ENCODE assay signal across 24 cellular contexts in the genomic region with DNA sequence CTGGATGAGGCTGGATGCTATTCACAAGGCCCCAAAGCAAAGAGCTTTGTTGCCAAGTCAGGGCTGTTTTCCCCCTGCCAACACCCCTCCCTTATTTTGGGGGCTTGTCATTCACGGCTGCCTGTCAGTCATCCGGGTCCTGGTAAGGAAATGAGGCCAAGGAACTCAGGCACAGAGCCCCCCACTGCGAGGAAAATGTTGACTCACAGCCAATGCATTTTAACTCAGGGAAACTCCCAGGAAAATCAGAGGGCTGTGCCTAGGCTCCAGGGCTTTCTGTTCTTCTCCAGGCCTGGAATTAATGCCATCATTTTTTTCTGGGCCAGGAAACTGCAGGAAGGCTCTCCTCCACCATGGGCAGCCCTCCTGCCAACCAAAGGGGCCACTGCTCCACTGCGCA.
"Had no signal": no experiment of that assay in that cellular context is flagged by ENCODE, and none has a peak within 500 bp of the region (broad histone marks: within the 10 kb centered on the region; RNA-seq: fewer than 3 reads in every experiment).

No MANE protein-coding gene starts in this region.

- H3K4me1 ChIP-seq: adrenal gland, ascending aorta, esophagus squamous epithelium, tibial nerve had no signal

- ATAC-seq: left cardiac atrium, left ventricle myocardium superior, right cardiac atrium had no signal

- H3K9me3 ChIP-seq: adrenal gland, ascending aorta, esophagus squamous epithelium, tibial nerve had no signal

- FAIRE-seq: keratinocyte had no signal

- H3K27ac ChIP-seq: ascending aorta, brain microvascular endothelial cell, epithelial cell of prostate, esophagus squamous epithelium, tibial nerve had no signal

- H3K4me3 ChIP-seq: adrenal gland, ascending aorta, esophagus squamous epithelium, tibial nerve had no signal

- DNase-seq: activated CD4-positive, alpha-beta T cell treated with anti-CD3 and anti-CD28 coated beads for 4 hours; activated CD4-positive, alpha-beta T cell treated with anti-CD3 and anti-CD28 coated beads, Interleukin-2, amount 50 U/mL, for 48 hours; activated CD8-positive, alpha-beta memory T cell treated with anti-CD3 and anti-CD28 coated beads for 24 hours; activated effector memory CD4-positive, alpha-beta T cell treated with Interleukin-2 at 50 U/mL for 16 hours; activated naive CD4-positive, alpha-beta T cell treated with Interleukin-2 at 50 U/mL for 16 hours; activated naive CD8-positive, alpha-beta T cell treated with anti-CD3 and anti-CD28 coated beads for 36 hours; adrenal gland; brain microvascular endothelial cell; cortex of kidney; esophagus squamous epithelium; foreskin melanocyte; left cardiac atrium; left ventricle myocardium superior; naive B cell; nephron progenitor cell; occipital lobe; right cardiac atrium; stimulated activated CD4-positive, alpha-beta T cell treated with anti-CD3 and anti-CD28 coated beads, Interleukin-2, amount 100 ng/mL, for 48 hours; stimulated activated naive CD4-positive, alpha-beta T cell treated with Interleukin-2 at 50 U/mL for 16 hours; T-helper 1 cell had no signal

- H3K27me3 ChIP-seq: adrenal gland, ascending aorta, brain microvascular endothelial cell, esophagus squamous epithelium, tibial nerve had no signal

- H3K36me3 ChIP-seq: adrenal gland, ascending aorta, brain microvascular endothelial cell, esophagus squamous epithelium, tibial nerve had no signal
